Comparison of ENCODE assay signal across 14 cellular contexts in genomic region chr15:66621491-66622467, GRCh38. TPM values are rescaled to one million over a fixed set of nuclear protein-coding genes. Genes with fewer than 3 reads are reported as not detected.
A peak's percentile ranks its signal among the peaks of the same experiment; 100 is the strongest.
DNase-seq lines count a peak whose midpoint lies in the region; FAIRE-seq and TF ChIP-seq lines count a peak whose summit lies in the region.
"Had no signal": no experiment of that assay in that cellular context is flagged by ENCODE, and none has a peak within 500 bp of the region (broad histone marks: within the 10 kb centered on the region; RNA-seq: fewer than 3 reads in every experiment).

No MANE protein-coding gene starts in this region.

- no peak for TF ChIP-seq CTCF in testis (IDR thresholded peaks at IDR 0.05)

- H3K27me3 ChIP-seq in testis = no peaks in the 10 kb centered on the region

- DNase-seq in HTR-8/SVneo (ENCODE audit: insufficient read length, low spot score) (peak; percentile 40), ecto neural progenitor cell (ENCODE audit: low spot score) (peak; percentile 66), left kidney (ENCODE audit: low read depth, low spot score) (peak; percentile 76), testis (no peak), HPDE6-E6E7 (ENCODE audit: extremely low spot score) (no peak), NCI-H524 treated with DMSO at 0.1 percent for 48 hours (lab: John Stamatoyannopoulos, UW) (no peak)
- DNase-seq in stimulated activated CD4-positive, alpha-beta T cell treated with anti-CD3 and anti-CD28 coated beads, Interleukin-15, amount 100 ng/mL, for 24 hours = no peak
- DNase-seq: activated T-cell treated with anti-CD3 and anti-CD28 coated beads, Interleukin-2, amount 50 U/mL, for 72 hours; DMS79 treated with DMSO at 0.1 percent for 48 hours; NCI-H446; stimulated activated CD4-positive, alpha-beta T cell treated with anti-CD3 and anti-CD28 coated beads, Interleukin-4, amount 100 ng/mL, for 24 hours; T-helper 2 cell had no signal

- H3K4me1 ChIP-seq in testis = peaks cover 25% of the 10 kb centered on the region

- no peaks in the 10 kb centered on the region for H3K9me3 ChIP-seq in testis

- WGBS in testis, 2 donors = 13 to 34% methylated on average over 12 to 54 of the region's 75 CpGs

- H3K27ac ChIP-seq in testis = peak overlapping the region in 1 of 2 donors; percentile 72
- H3K27ac ChIP-seq: HL-60 had no signal

- H3K36me3 ChIP-seq in testis (ENCODE audit: low read depth, missing control alignments) = no peaks in the 10 kb centered on the region

- TF ChIP-seq POLR2A in testis (IDR thresholded peaks at IDR 0.05) = no peak

- no peak for FAIRE-seq in HTR-8/SVneo (lab: Jason Lieb, UNC)

- intact Hi-C loops in testis (cut with DNase I; ENCODE audit: low total_unique reads) = no loop called here

- H3K4me3 ChIP-seq in testis = peak overlapping the region; percentile 24 to 38

RNA-seq across cellular contexts. Expression of gene LCTL, which starts 56.0 kb away (rescaled TPM):
- total RNA-seq in testis = under 1 TPM in 1 of 2 donors, not detected in 1; 0.19 TPM
- polyA plus RNA-seq in testis (ENCODE audit: insufficient read depth, low read depth, low replicate concordance) = 0.16 TPM
- total RNA-seq: activated T-cell treated with anti-CD3 and anti-CD28 coated beads, Interleukin-2, amount 50 U/mL, for 72 hours; lung microvascular endothelial cell had no signal

Comparison
In these comparisons a context has a peak if more than half of its experiments do, and no peak if none do; other contexts are left out.
1. DNase-seq: peak in HTR-8/SVneo (single experiment), ecto neural progenitor cell (single experiment) and left kidney (single experiment); none in testis (single experiment), HPDE6-E6E7 (single experiment), stimulated activated CD4-positive, alpha-beta T cell treated with anti-CD3 and anti-CD28 coated beads, Interleukin-15, amount 100 ng/mL, for 24 hours (single experiment) and NCI-H524 treated with DMSO at 0.1 percent for 48 hours (single experiment).